Comparison of ENCODE assay signal across 28 cellular contexts in the genomic region with DNA sequence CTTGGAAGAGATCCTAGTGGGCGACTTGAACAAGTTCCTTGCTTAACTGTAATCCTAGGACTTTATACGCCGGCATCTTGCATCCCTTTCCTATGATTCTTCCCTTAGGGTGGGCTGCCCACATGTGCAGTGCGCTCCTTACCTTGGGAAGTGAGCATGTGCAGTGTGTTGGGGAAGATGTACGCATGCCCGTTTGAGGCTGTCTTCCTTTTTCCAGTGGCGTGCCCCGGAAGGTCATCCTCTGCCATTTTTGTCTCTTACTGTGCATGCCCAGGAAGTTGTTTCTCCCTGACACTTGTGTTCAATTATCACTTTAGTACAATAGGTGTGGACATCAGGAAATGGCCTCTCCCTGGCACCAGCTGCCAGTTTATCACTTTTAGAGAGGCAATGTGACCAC.
"Had no signal": no experiment of that assay in that cellular context is flagged by ENCODE, and none has a peak within 500 bp of the region (broad histone marks: within the 10 kb centered on the region; RNA-seq: fewer than 3 reads in every experiment).

No MANE protein-coding gene starts in this region.

- H3K4me3 ChIP-seq: left lung, lung, mucosa of descending colon, pancreas, prostate gland, skin epidermis, stomach, thoracic aorta, tibial artery, upper lobe of right lung had no signal

- H3K27ac Mint-ChIP-seq: immature natural killer cell; naive thymus-derived CD4-positive, alpha-beta T cell; natural killer cell treated with Interleukin-12 subunit alpha and Interleukin-12 subunit beta and Interleukin-15 and Interleukin-18, amount 100 ng/mL, for 72 hours; stimulated activated naive B cell treated with anti-CD40 and anti-IgM and Interleukin-4, amounts not matched to agents 10 μg/mL and 1 μg/mL and 100 μg/mL, for 72 hours had no signal

- H3K36me3 ChIP-seq: left lung, pancreas, prostate gland, stomach, thoracic aorta, tibial artery, upper lobe of right lung had no signal

- H3K4me3 Mint-ChIP-seq: immature natural killer cell; naive thymus-derived CD4-positive, alpha-beta T cell; natural killer cell treated with Interleukin-12 subunit alpha and Interleukin-12 subunit beta and Interleukin-15 and Interleukin-18, amount 100 ng/mL, for 72 hours; stimulated activated naive B cell treated with anti-CD40 and anti-IgM and Interleukin-4, amounts not matched to agents 10 μg/mL and 1 μg/mL and 100 μg/mL, for 72 hours had no signal

- H3K9me3 ChIP-seq: left lung, mucosa of descending colon, pancreas, prostate gland, thoracic aorta, tibial artery, upper lobe of right lung had no signal

- ATAC-seq: left colon; left lung; mucosa of descending colon; naive thymus-derived CD4-positive, alpha-beta T cell; natural killer cell treated with Interleukin-12 subunit alpha and Interleukin-12 subunit beta and Interleukin-15 and Interleukin-18, amount 100 ng/mL, for 72 hours; pancreas; right cardiac atrium; sciatic nerve; stimulated activated naive B cell treated with anti-CD40 and anti-IgM and Interleukin-4, amounts not matched to agents 10 μg/mL and 1 μg/mL and 100 μg/mL, for 72 hours; stimulated activated naive CD8-positive, alpha-beta T cell treated with anti-CD3 and anti-CD28 coated beads, Interleukin-15, Interleukin-2, amounts not matched to agents 100 U/mL and 50 U/mL, for 24 hours; upper lobe of right lung had no signal

- H3K27ac ChIP-seq: left lung, pancreas, prostate gland, skin epidermis, stomach, thoracic aorta, tibial artery, upper lobe of right lung had no signal

- H3K9me3 Mint-ChIP-seq: immature natural killer cell; natural killer cell treated with Interleukin-12 subunit alpha and Interleukin-12 subunit beta and Interleukin-15 and Interleukin-18, amount 100 ng/mL, for 72 hours; stimulated activated naive B cell treated with anti-CD40 and anti-IgM and Interleukin-4, amounts not matched to agents 10 μg/mL and 1 μg/mL and 100 μg/mL, for 72 hours had no signal

- H3K4me1 ChIP-seq: left lung, pancreas, prostate gland, stomach, tibial artery, upper lobe of right lung had no signal

- H3K4me1 Mint-ChIP-seq: immature natural killer cell had no signal

- H3K36me3 Mint-ChIP-seq: immature natural killer cell; naive thymus-derived CD4-positive, alpha-beta T cell; natural killer cell treated with Interleukin-12 subunit alpha and Interleukin-12 subunit beta and Interleukin-15 and Interleukin-18, amount 100 ng/mL, for 72 hours; stimulated activated naive B cell treated with anti-CD40 and anti-IgM and Interleukin-4, amounts not matched to agents 10 μg/mL and 1 μg/mL and 100 μg/mL, for 72 hours had no signal

- H3K27me3 ChIP-seq: left lung, tibial artery had no signal

- DNase-seq: hypothalamus; immature natural killer cell; kidney; left colon; left lung; midbrain; mucosa of descending colon; naive thymus-derived CD4-positive, alpha-beta T cell; pancreas; posterior cingulate gyrus; retina; right cardiac atrium; stimulated activated CD4-positive, alpha-beta T cell treated with anti-CD3 and anti-CD28 coated beads, Interleukin-12 subunit alpha, Interleukin-12 subunit beta, amount 100 ng/mL, for 4 hours; stimulated activated CD4-positive, alpha-beta T cell treated with anti-CD3 and anti-CD28 coated beads, Interleukin-15, amount 100 ng/mL, for 24 hours; stimulated activated CD4-positive, alpha-beta T cell treated with anti-CD3 and anti-CD28 coated beads, Interleukin-2, amount 100 ng/mL, for 24 hours; stimulated activated CD4-positive, alpha-beta T cell treated with anti-CD3 and anti-CD28 coated beads, Interleukin-4, amount 100 ng/mL, for 1 hour; stimulated activated naive B cell treated with anti-CD40 and anti-IgM and Interleukin-4, amounts not matched to agents 10 μg/mL and 1 μg/mL and 100 μg/mL, for 72 hours; stimulated activated naive CD8-positive, alpha-beta T cell treated with anti-CD3 and anti-CD28 coated beads, Interleukin-15, Interleukin-2, amounts not matched to agents 100 U/mL and 50 U/mL, for 24 hours; stomach; tibial artery; trophoblast cell; upper lobe of right lung had no signal
